ENCODE assay signal across 9 cellular contexts in genomic region chr17:45231481-45232116, GRCh38. TPM values are rescaled to one million over a fixed set of nuclear protein-coding genes. Genes with fewer than 3 reads are reported as not detected.
DNase-seq lines count a peak whose midpoint lies in the region; ATAC-seq, FAIRE-seq and TF ChIP-seq lines count a peak whose summit lies in the region.
"Had no signal": no experiment of that assay in that cellular context is flagged by ENCODE, and none has a peak within 500 bp of the region (broad histone marks: within the 10 kb centered on the region; RNA-seq: fewer than 3 reads in every experiment).

No MANE protein-coding gene starts in this region.

- 0 out of 2 replicates have a peak overlapping the region, but pooled peaks have one; percentile 14 for H3K4me3 ChIP-seq in BLaER1
- H3K4me3 ChIP-seq in HEK293 (ENCODE audit: low read depth, low read length): no peak overlapping the region
- H3K4me3 ChIP-seq in HepG2 (replicated peaks in 1 of 3; ENCODE audit: insufficient read depth in 1 of 3, low read depth in 2 of 3, low read length in 3 of 3): peak overlapping the region in 2 of 3 experiments; percentile 6 to 52; a peak in 1 of 6 replicates

- peak; percentile 71 for DNase-seq in HepG2 (ENCODE audit: low spot score)
- no peak for DNase-seq in mucosa of gallbladder (ENCODE audit: low spot score)
- no peak for DNase-seq in NCI-H1105 (lab: John Stamatoyannopoulos, UW)
- DNase-seq in globus pallidus (ENCODE audit: low spot score): no peak
- no peak for DNase-seq in C1 segment of cervical spinal cord (lab: John Stamatoyannopoulos, UW)

- intact Hi-C loops in HepG2 (cut with micrococcal nuclease; ENCODE audit: unreplicated experiment): loop anchor here (1.0 to 5.0 kb wide), 2 partner anchors 12 to 94 kb away; partner anchors contain the start of gene ACBD4

- POLR2A ChIA-PET in HEK293 (lab: Yijun Ruan, JAX): interaction anchor here (0.9 to 2.1 kb wide), 5 partner anchors 13 to 85 kb away, joined by 4 to 6 read pairs (median 4); partner anchors contain the start of genes HEXIM1, HEXIM2 and MAP3K14
- POLR2A ChIA-PET in HepG2 (lab: Yijun Ruan, JAX): interaction anchor here (0.7 to 6.0 kb wide), 12 partner anchors 12 to 194 kb away, joined by 3 to 66 read pairs (median 6); partner anchors contain the start of genes ACBD4, HEXIM1 and HEXIM2

- H3K36me3 Mint-ChIP-seq in activated T-helper 17 cell treated with anti-CD3 and anti-CD28 coated beads, Interleukin-2, amount 50 U/mL, for 72 hours (ENCODE audit: low read depth): peaks cover 99% of the 10 kb centered on the region

- BruUV-seq in HepG2 (replicated peaks; lab: Mats Ljungman, UMichigan): no TSS peak

- peak overlapping the region; percentile 98 for H3K4me2 ChIP-seq in BLaER1
- H3K4me2 ChIP-seq in HepG2 (ENCODE audit: low read depth, low read length): peak overlapping the region; percentile 58

- TF ChIP-seq CTCF in HEK293 (tag by site-specific recombination; IDR thresholded peaks at IDR 0.05) (peak; percentile 40), HepG2 (CRISPR knock-in tag; IDR thresholded peaks at IDR 0.05) (peak; percentile 92)

- H3K27me3 Mint-ChIP-seq in activated T-helper 17 cell treated with anti-CD3 and anti-CD28 coated beads, Interleukin-2, amount 50 U/mL, for 72 hours: no peaks in the 10 kb centered on the region

- CTCF ChIA-PET in HEK293 (lab: Yijun Ruan, JAX) (interaction anchor here (0.5 to 11.7 kb wide), 22 partner anchors 12 to 195 kb away, joined by 3 to 192 read pairs (median 4); partner anchors contain the start of genes ACBD4, FMNL1 and HEXIM1), HepG2 (lab: Yijun Ruan, JAX; ENCODE audit: low intra/inter-chr PET ratio, low total read pairs) (interaction anchor here (1.2 to 3.3 kb wide), 4 partner anchors 12 to 154 kb away, joined by 3 to 31 read pairs (median 16); partner anchors contain the start of genes ACBD4 and PLCD3)

- TF ChIP-seq RAD21 in HepG2 (CRISPR knock-in tag; IDR thresholded peaks at IDR 0.05): peak; percentile 84

- H3K9me3 Mint-ChIP-seq in activated T-helper 17 cell treated with anti-CD3 and anti-CD28 coated beads, Interleukin-2, amount 50 U/mL, for 72 hours: no peaks in the 10 kb centered on the region

- peak overlapping the region; percentile 90; the same call in 1 of the 2 replicates for H3K9ac ChIP-seq in BLaER1
- H3K9ac ChIP-seq in HepG2 (ENCODE audit: insufficient read depth, low read depth, low read length): no peak overlapping the region

- H2AFZ ChIP-seq in HepG2 (ENCODE audit: low read length): no peak overlapping the region

- 23% methylated on average over 15 of the region's 19 CpGs for WGBS in HepG2 (ENCODE audit: low lambda C conversion rate)

- H3K4me3 Mint-ChIP-seq in activated T-helper 17 cell treated with anti-CD3 and anti-CD28 coated beads, Interleukin-2, amount 50 U/mL, for 72 hours: peak overlapping the region; percentile 92

- no peaks in the 10 kb centered on the region for H3K27me3 ChIP-seq in BLaER1
- H3K27me3 ChIP-seq in HepG2 (ENCODE audit: control insufficient read depth in 1 of 2, insufficient read depth in 2 of 2, low read length in 2 of 2): peaks cover 2 to 19% of the 10 kb centered on the region in 2 experiments; a peak in 3 of 5 replicates

- FAIRE-seq in HepG2 (lab: Jason Lieb, UNC): peak; percentile 72

- no peak for TF ChIP-seq EP300 in HepG2 (IDR thresholded peaks at IDR 0.05; ENCODE audit: low read depth in 2 of 2, low read length in 2 of 2)
- no peak for TF ChIP-seq EP300 in HepG2 (CRISPR knock-in tag; IDR thresholded peaks at IDR 0.05; ENCODE audit: borderline replicate concordance)

- H3K27ac ChIP-seq in BLaER1 (peak overlapping the region; percentile 94), HEK293 (ENCODE audit: extremely low read depth, low read depth, low read length) (no peak overlapping the region), HepG2 (ENCODE audit: extremely low read length, insufficient read depth, low read length) (no peak overlapping the region)

- peaks cover 31% of the 10 kb centered on the region for H3K4me1 Mint-ChIP-seq in activated T-helper 17 cell treated with anti-CD3 and anti-CD28 coated beads, Interleukin-2, amount 50 U/mL, for 72 hours

- in situ Hi-C loops in HepG2 (cut with HindIII; ENCODE audit: extremely low pct_ligation_motif_present, low pct_unique_long_range_greater_than_20kb): no loop called here

- H3K79me2 ChIP-seq in HepG2 (ENCODE audit: insufficient read depth, low read length): no peaks in the 10 kb centered on the region

- no peak for TF ChIP-seq POLR2A in HepG2 (IDR thresholded peaks at IDR 0.05; ENCODE audit: insufficient read depth in 1 of 2, low read depth in 2 of 2, low read length in 2 of 2)

- peak overlapping the region; percentile 99 for H3K27ac Mint-ChIP-seq in activated T-helper 17 cell treated with anti-CD3 and anti-CD28 coated beads, Interleukin-2, amount 50 U/mL, for 72 hours

- H4K20me1 ChIP-seq in BLaER1 (peaks cover 74% of the 10 kb centered on the region), HepG2 (ENCODE audit: insufficient read depth, low read length) (no peaks in the 10 kb centered on the region)

- H3K4me1 ChIP-seq in BLaER1: peaks cover 95% of the 10 kb centered on the region
- no peaks in the 10 kb centered on the region; the same call in 1 of the 2 replicates for H3K4me1 ChIP-seq in HEK293 (ENCODE audit: control insufficient read depth, insufficient read depth, low read length)
- H3K4me1 ChIP-seq in HepG2 (ENCODE audit: insufficient read depth, low read length): peaks cover 54% of the 10 kb centered on the region

- H3K36me3 ChIP-seq in BLaER1: peaks cover 40% of the 10 kb centered on the region
- H3K36me3 ChIP-seq in HEK293 (ENCODE audit: control insufficient read depth in 2 of 2, insufficient read depth in 1 of 2, low read length in 2 of 2): no peaks in the 10 kb centered on the region
- H3K36me3 ChIP-seq in HepG2 (replicated peaks in 1 of 2; ENCODE audit: control insufficient read depth in 1 of 2, insufficient read depth in 2 of 2, low read length in 2 of 2): no peaks in the 10 kb centered on the region

- ATAC-seq in activated T-helper 17 cell treated with anti-CD3 and anti-CD28 coated beads, Interleukin-2, amount 50 U/mL, for 72 hours (replicated peaks): no peak
- peak; percentile 83 for ATAC-seq in HepG2

- H3K9me3 ChIP-seq in BLaER1 (no peaks in the 10 kb centered on the region), HEK293 (ENCODE audit: control insufficient read depth, insufficient read depth, low read depth, low read length) (no peaks in the 10 kb centered on the region), HepG2 (ENCODE audit: low read length) (no peaks in the 10 kb centered on the region)

RNA-seq across cellular contexts. Expression of gene FMNL1, which starts 9.9 kb away (rescaled TPM):
- total RNA-seq in activated T-helper 17 cell treated with anti-CD3 and anti-CD28 coated beads, Interleukin-2, amount 50 U/mL, for 72 hours: 100 to 1,000 TPM; 262 to 496 TPM
- total RNA-seq in HepG2 (2016; rRNA removed; fragmentation: Illumina TruSeq; extraction: Trizol): 0.39 and 0.53 TPM in 2 replicates
- total RNA-seq in HepG2 (2016; cell fraction: cytosol; rRNA removed; fragmentation: Illumina TruSeq; extraction: Trizol; ENCODE audit: low read depth): 0.61 TPM in 1 of 2 replicates, not detected in the other
- total RNA-seq in HepG2 (2016; cell fraction: insoluble cytoplasmic fraction; rRNA removed; fragmentation: Illumina TruSeq; extraction: Trizol): 0.12 and 0.41 TPM in 2 replicates
- total RNA-seq in HepG2 (2016; cell fraction: membrane; rRNA removed; fragmentation: Illumina TruSeq; extraction: Trizol): 0.48 and 0.74 TPM in 2 replicates
- total RNA-seq in HepG2 (2016; cell fraction: nucleus; rRNA removed; fragmentation: Illumina TruSeq; extraction: Trizol): 0.56 and 0.63 TPM in 2 replicates
- 0.70 and 1.1 TPM in 2 replicates for polyA plus RNA-seq in HepG2 (2011; rRNA removed)
- 0.38 and 0.48 TPM in 2 replicates for polyA plus RNA-seq in HepG2 (2011; cell fraction: cytosol; rRNA removed)
- polyA plus RNA-seq in HepG2 (2011; cell fraction: nucleus; rRNA removed): 4.9 and 6.1 TPM in 2 replicates
- 0.78 and 1.2 TPM in 2 replicates for polyA plus RNA-seq in HepG2 (2012)
- 0.27 TPM in 1 of 2 replicates, not detected in the other for polyA plus RNA-seq in HepG2 (2016; cell fraction: cytosol; fragmentation: Illumina TruSeq; extraction: Trizol; ENCODE audit: low read depth)
- 0.37 and 0.69 TPM in 2 replicates for polyA plus RNA-seq in HepG2 (2016; cell fraction: insoluble cytoplasmic fraction; fragmentation: Illumina TruSeq; extraction: Trizol; ENCODE audit: low read depth)
- 0.31 and 0.37 TPM in 2 replicates for polyA plus RNA-seq in HepG2 (2016; cell fraction: membrane; fragmentation: Illumina TruSeq; extraction: Trizol; ENCODE audit: low read depth)
- polyA plus RNA-seq in HepG2 (2016; cell fraction: nucleus; fragmentation: Illumina TruSeq; extraction: Trizol; ENCODE audit: insufficient read depth, low read depth): 1.9 and 2.6 TPM in 2 replicates
- 0.68 and 17.4 TPM in 2 replicates for polyA minus RNA-seq in HepG2 (2011; rRNA and poly(A)+ RNA removed; ENCODE audit: low replicate concordance)
- 0.69 TPM in 1 of 2 replicates, not detected in the other for polyA minus RNA-seq in HepG2 (2011; cell fraction: cytosol; rRNA and poly(A)+ RNA removed)
- 0.77 and 1.4 TPM in 2 replicates for polyA minus RNA-seq in HepG2 (2011; cell fraction: nucleus; rRNA and poly(A)+ RNA removed)
- 30.7 TPM for total RNA-seq in mucosa of gallbladder

RNA-seq across cellular contexts. Expression of gene SPATA32, which starts 30.3 kb away (rescaled TPM):
- total RNA-seq in activated T-helper 17 cell treated with anti-CD3 and anti-CD28 coated beads, Interleukin-2, amount 50 U/mL, for 72 hours: under 1 TPM; 0.13 to 0.32 TPM
- total RNA-seq in HepG2 (2016; rRNA removed; fragmentation: Illumina TruSeq; extraction: Trizol) (not detected in 2 replicates), mucosa of gallbladder (not detected)
- total RNA-seq in HepG2 (2016; cell fraction: cytosol; rRNA removed; fragmentation: Illumina TruSeq; extraction: Trizol; ENCODE audit: low read depth): not detected in 2 replicates
- total RNA-seq in HepG2 (2016; cell fraction: insoluble cytoplasmic fraction; rRNA removed; fragmentation: Illumina TruSeq; extraction: Trizol): not detected in 2 replicates
- not detected in 2 replicates for total RNA-seq in HepG2 (2016; cell fraction: membrane; rRNA removed; fragmentation: Illumina TruSeq; extraction: Trizol)
- total RNA-seq in HepG2 (2016; cell fraction: nucleus; rRNA removed; fragmentation: Illumina TruSeq; extraction: Trizol): not detected in 2 replicates
- not detected in 2 replicates for polyA plus RNA-seq in HepG2 (2011; rRNA removed)
- not detected in 2 replicates for polyA plus RNA-seq in HepG2 (2011; cell fraction: cytosol; rRNA removed)
- not detected in 2 replicates for polyA plus RNA-seq in HepG2 (2011; cell fraction: nucleus; rRNA removed)
- not detected in 2 replicates for polyA plus RNA-seq in HepG2 (2012)
- not detected in 2 replicates for polyA plus RNA-seq in HepG2 (2016; cell fraction: cytosol; fragmentation: Illumina TruSeq; extraction: Trizol; ENCODE audit: low read depth)
- polyA plus RNA-seq in HepG2 (2016; cell fraction: insoluble cytoplasmic fraction; fragmentation: Illumina TruSeq; extraction: Trizol; ENCODE audit: low read depth): not detected in 2 replicates
- polyA plus RNA-seq in HepG2 (2016; cell fraction: membrane; fragmentation: Illumina TruSeq; extraction: Trizol; ENCODE audit: low read depth): not detected in 2 replicates
- polyA plus RNA-seq in HepG2 (2016; cell fraction: nucleus; fragmentation: Illumina TruSeq; extraction: Trizol; ENCODE audit: insufficient read depth, low read depth): not detected in 2 replicates
- polyA minus RNA-seq in HepG2 (2011; rRNA and poly(A)+ RNA removed; ENCODE audit: low replicate concordance): not detected in 2 replicates
- not detected in 2 replicates for polyA minus RNA-seq in HepG2 (2011; cell fraction: cytosol; rRNA and poly(A)+ RNA removed)
- not detected in 2 replicates for polyA minus RNA-seq in HepG2 (2011; cell fraction: nucleus; rRNA and poly(A)+ RNA removed)
- total RNA-seq: aorta had no signal
- polyA plus RNA-seq: aorta had no signal

Comparison
In these comparisons a context has a peak if more than half of its experiments do, and no peak if none do; other contexts are left out.
1. RNA of gene FMNL1, which starts 9.9 kb away (total RNA-seq): 262 to 496 TPM in activated T-helper 17 cell treated with anti-CD3 and anti-CD28 coated beads, Interleukin-2, amount 50 U/mL, for 72 hours and 30.7 TPM in mucosa of gallbladder (single experiment); 0.12 to 0.74 TPM in HepG2; every median in the first group is over 10 times any median in the second.